33 cellular contexts compared by ENCODE assay signal in the genomic region with DNA sequence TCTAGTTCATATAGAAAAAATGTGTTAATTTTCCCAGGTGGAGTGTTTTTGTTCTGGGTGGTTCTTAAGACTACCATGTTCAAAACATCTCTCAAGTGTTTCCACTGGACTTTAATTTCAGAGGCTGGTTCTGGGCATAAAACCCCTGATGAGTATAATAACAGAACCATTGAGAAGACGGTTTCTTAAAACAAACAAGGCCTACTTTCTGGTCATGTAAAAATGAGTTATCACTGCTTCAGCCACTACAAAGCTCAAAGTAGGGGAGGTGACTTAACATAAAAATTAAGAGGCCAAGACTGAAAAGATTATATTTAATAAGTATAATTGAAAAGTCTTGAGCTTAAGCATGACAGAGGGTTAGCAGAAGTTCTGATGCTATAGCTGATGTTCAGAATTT. TPM values are rescaled to one million over a fixed set of nuclear protein-coding genes. Genes with fewer than 3 reads are reported as not detected.
"Had no signal": no experiment of that assay in that cellular context is flagged by ENCODE, and none has a peak within 500 bp of the region (broad histone marks: within the 10 kb centered on the region; RNA-seq: fewer than 3 reads in every experiment).

No MANE protein-coding gene starts in this region.

- H3K27ac ChIP-seq: brain microvascular endothelial cell, coronary artery, PC-9, RWPE1, VCaP had no signal

- H3K4me3 ChIP-seq: coronary artery, PC-9 had no signal

- H3K27me3 ChIP-seq: brain microvascular endothelial cell had no signal

- H3K4me2 ChIP-seq: PC-9 had no signal

- DNase-seq: activated B cell treated with CpG ODN at 0.5 μM for 24 hours; activated CD4-positive, alpha-beta memory T cell treated with anti-CD3 and anti-CD28 coated beads for 36 hours; activated CD4-positive, alpha-beta T cell treated with anti-CD3 and anti-CD28 coated beads for 4 hours; activated CD4-positive, alpha-beta T cell treated with anti-CD3 and anti-CD28 coated beads, Interleukin-2, amount 50 U/mL, for 1 hour; activated CD4-positive, CD25-positive, alpha-beta regulatory T cell treated with anti-CD3 and anti-CD28 coated beads, Interleukin-2, amount 50 U/mL, for 72 hours; activated CD8-positive, alpha-beta memory T cell treated with anti-CD3 and anti-CD28 coated beads, Interleukin-2, amount 50 U/mL, for 4 hours; activated naive CD4-positive, alpha-beta T cell treated with anti-CD3 and anti-CD28 coated beads, Interleukin-2, amount 10 ng/mL, durations not matched to agents 7 days and 5 days; activated naive CD8-positive, alpha-beta T cell treated with anti-CD3 and anti-CD28 coated beads, Interleukin-2, amount 50 U/mL, for 24 hours; activated T-cell treated with anti-CD3 and anti-CD28 coated beads for 4 hours; activated T-cell treated with anti-CD3 and anti-CD28 coated beads, Interleukin-2, amount 50 U/mL, for 4 hours; aorta; brain microvascular endothelial cell; MM.1S; NCI-H1092; NCI-H1436 treated with DMSO at 0.1 percent for 48 hours; NCI-H1694 treated with DMSO at 0.1 percent for 48 hours; NCI-H2029; NCI-H345; NCI-H524 treated with DMSO at 0.1 percent for 48 hours; NK-92 treated with Interleukin-12 subunit alpha and Interleukin-12 subunit beta, amount 100 ng/mL, for 24 hours; PC-9; SIG-M5; T-helper 1 cell; T-helper 2 cell; T-helper 9 cell had no signal

- H3K36me3 ChIP-seq: brain microvascular endothelial cell had no signal

- H2AFZ ChIP-seq: PC-9 had no signal

- FAIRE-seq: RCC 7860 had no signal

- ATAC-seq: activated naive CD8-positive, alpha-beta T cell treated with anti-CD3 and anti-CD28 coated beads, Interleukin-2, amount 50 U/mL, for 24 hours; activated T-cell treated with anti-CD3 and anti-CD28 coated beads, Interleukin-2, amount 50 U/mL, for 4 hours; Right ventricle myocardium inferior; SK-N-SH treated with all-trans-retinoic acid at 6 μM for 48 hours had no signal

RNA-seq across cellular contexts. Expression of gene RYR3, which starts 33.8 kb away (rescaled TPM):
- total RNA-seq: activated B cell treated with CpG ODN at 0.5 μM for 24 hours; activated CD4-positive, alpha-beta memory T cell treated with anti-CD3 and anti-CD28 coated beads for 36 hours; activated T-cell treated with anti-CD3 and anti-CD28 coated beads, Interleukin-2, amount 50 U/mL, for 4 hours; activated T-helper 1 cell treated with anti-CD3 and anti-CD28 coated beads, Interleukin-12 subunit alpha, Interleukin-12 subunit beta, Interleukin-2, Interleukin-4 antibody, amounts not matched to agents 30 ng/mL and 10 ng/mL and 1 ng/mL, durations not matched to agents 14 hours and 24 hours and 36 hours; NCI-H460; Right ventricle myocardium inferior had no signal
